Comparison of ENCODE assay signal across 8 cellular contexts in genomic region chr7:33895025-33895804, GRCh38. TPM values are rescaled to one million over a fixed set of nuclear protein-coding genes. Genes with fewer than 3 reads are reported as not detected.
DNase-seq lines count a peak whose midpoint lies in the region; ATAC-seq and TF ChIP-seq lines count a peak whose summit lies in the region.

No MANE protein-coding gene starts in this region.

- H3K79me2 ChIP-seq in osteoblast (ENCODE audit: insufficient read depth, low read length), result no peaks in the 10 kb centered on the region

- TF ChIP-seq CTCF in fibroblast of the aortic adventitia (IDR thresholded peaks at IDR 0.05; ENCODE audit: insufficient read depth, low read length) (peak; percentile 95), osteoblast (IDR thresholded peaks at IDR 0.05; ENCODE audit: extremely low read depth, low read depth, low read length) (peak; percentile 93), suprapubic skin (IDR thresholded peaks at IDR 0.05) (peak; percentile 47 to 93)

- TF ChIP-seq POLR2A in suprapubic skin (IDR thresholded peaks at IDR 0.05), result no peak

- H3K4me2 ChIP-seq in osteoblast (ENCODE audit: insufficient read depth, low read length), result peak overlapping the region; percentile 57

- H3K36me3 ChIP-seq in osteoblast (ENCODE audit: insufficient read depth, low read length) (no peaks in the 10 kb centered on the region), suprapubic skin (no peaks in the 10 kb centered on the region)

- H3K4me1 Mint-ChIP-seq in activated T-helper 17 cell treated with anti-CD3 and anti-CD28 coated beads, Interleukin-2, amount 50 U/mL, for 72 hours, result peaks cover 7% of the 10 kb centered on the region

- DNase-seq in EL (peak; percentile 84), LHCN-M2 (ENCODE audit: low read depth) (peak; percentile 83), RPMI7951 (ENCODE audit: low read depth) (peak; percentile 83), fibroblast of the aortic adventitia (ENCODE audit: low read depth) (peak; percentile 78), osteoblast (ENCODE audit: insufficient read length, low spot score, missing footprints) (peak; percentile 90), suprapubic skin (ENCODE audit: low spot score in 2 of 2) (peak; percentile 83 to 88)

- no peaks in the 10 kb centered on the region for H3K9me3 Mint-ChIP-seq in activated T-helper 17 cell treated with anti-CD3 and anti-CD28 coated beads, Interleukin-2, amount 50 U/mL, for 72 hours

- peaks cover 44% of the 10 kb centered on the region for H3K27me3 Mint-ChIP-seq in activated T-helper 17 cell treated with anti-CD3 and anti-CD28 coated beads, Interleukin-2, amount 50 U/mL, for 72 hours

- no peaks in the 10 kb centered on the region for H3K9me3 ChIP-seq in osteoblast (ENCODE audit: low read depth, low read length)
- no peaks in the 10 kb centered on the region for H3K9me3 ChIP-seq in suprapubic skin

- 19% methylated on average over 17 of the region's 17 CpGs for WGBS in suprapubic skin

- no peak overlapping the region for H3K27ac Mint-ChIP-seq in activated T-helper 17 cell treated with anti-CD3 and anti-CD28 coated beads, Interleukin-2, amount 50 U/mL, for 72 hours

- H3K4me3 Mint-ChIP-seq in activated T-helper 17 cell treated with anti-CD3 and anti-CD28 coated beads, Interleukin-2, amount 50 U/mL, for 72 hours, result no peak overlapping the region

- H3K4me3 ChIP-seq in fibroblast of the aortic adventitia (ENCODE audit: low read depth, low read length) (no peak overlapping the region), osteoblast (ENCODE audit: insufficient read depth, low read length) (peak overlapping the region; percentile 11), suprapubic skin (no peak overlapping the region)

- H3K27me3 ChIP-seq in osteoblast (ENCODE audit: insufficient read depth, low read length), result no peaks in the 10 kb centered on the region
- H3K27me3 ChIP-seq in suprapubic skin, result peaks cover 5% of the 10 kb centered on the region

- H3K27ac ChIP-seq in osteoblast (ENCODE audit: low read depth, low read length) (no peak overlapping the region), suprapubic skin (no peak overlapping the region)

- ATAC-seq in GM21786 (IDR thresholded peaks at IDR 0.05; ENCODE audit: unreplicated experiment), result peak; percentile 98
- peak; percentile 87 for ATAC-seq in activated T-helper 17 cell treated with anti-CD3 and anti-CD28 coated beads, Interleukin-2, amount 50 U/mL, for 72 hours (replicated peaks)

- H3K4me1 ChIP-seq in osteoblast (ENCODE audit: insufficient read depth, low read length) (peaks cover 10% of the 10 kb centered on the region), suprapubic skin (peaks cover 9% of the 10 kb centered on the region)

- H2AFZ ChIP-seq in osteoblast (ENCODE audit: low read length), result no peak overlapping the region

- no peak for TF ChIP-seq EP300 in suprapubic skin (IDR thresholded peaks at IDR 0.05)

- H3K36me3 Mint-ChIP-seq in activated T-helper 17 cell treated with anti-CD3 and anti-CD28 coated beads, Interleukin-2, amount 50 U/mL, for 72 hours (ENCODE audit: low read depth), result no peaks in the 10 kb centered on the region

- no peaks in the 10 kb centered on the region for H4K20me1 ChIP-seq in osteoblast (ENCODE audit: insufficient read depth, low read length)

RNA-seq across cellular contexts. Expression of gene BMPER, which starts 10.1 kb away (rescaled TPM):
- total RNA-seq in LHCN-M2 (2014; rRNA removed) (4.1 and 5.1 TPM in 2 replicates), fibroblast of the aortic adventitia (ENCODE audit: low replicate concordance) (45.4 and 157 TPM in 2 replicates), osteoblast (9.7 and 11.2 TPM in 2 replicates), suprapubic skin (1 to 10 TPM in 2 of 4 donors, under 1 TPM in 2; 0.52 to 7.2 (median 1.2) TPM)
- polyA plus RNA-seq in LHCN-M2 (2012), result 5.7 TPM
- 3.0 and 7.2 TPM in 2 replicates for total RNA-seq in RPMI7951 (2014; rRNA removed; shearing (Covaris generic))
- under 1 TPM in 1 of 2 donors, not detected in 1; 0.45 TPM for total RNA-seq in activated T-helper 17 cell treated with anti-CD3 and anti-CD28 coated beads, Interleukin-2, amount 50 U/mL, for 72 hours
